24 cellular contexts compared by ENCODE assay signal in the genomic region with DNA sequence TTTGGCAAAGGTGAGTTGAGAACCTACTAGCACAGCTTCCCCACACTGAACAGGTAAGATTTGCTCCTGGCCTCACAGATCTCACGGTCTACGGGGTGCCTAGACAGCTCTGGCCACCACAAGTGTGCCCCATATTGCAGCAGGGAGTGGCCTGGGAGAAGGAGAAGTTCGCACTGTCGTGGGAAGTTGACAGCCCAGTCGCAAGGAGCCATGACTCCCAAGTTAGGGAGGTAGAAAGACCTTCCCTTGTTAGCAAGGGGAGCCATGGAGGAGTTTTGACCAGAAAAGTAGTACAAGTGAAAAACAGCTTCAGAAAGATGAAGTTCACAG.
DNase-seq lines count a peak whose midpoint lies in the region; ATAC-seq and TF ChIP-seq lines count a peak whose summit lies in the region.
"Had no signal": no experiment of that assay in that cellular context is flagged by ENCODE, and none has a peak within 500 bp of the region (broad histone marks: within the 10 kb centered on the region; RNA-seq: fewer than 3 reads in every experiment).

No MANE protein-coding gene starts in this region.

- H3K27me3 ChIP-seq in heart right ventricle (peaks cover 0 to 23% (median 9%) of the 10 kb centered on the region in 7 donors), colonic mucosa (no peaks in the 10 kb centered on the region)
- H3K27me3 ChIP-seq: BLaER1, MG63 had no signal

- TF ChIP-seq CTCF in heart right ventricle (IDR thresholded peaks at IDR 0.05) (no peak), colonic mucosa (IDR thresholded peaks at IDR 0.05) (no peak), osteocyte (IDR thresholded peaks at IDR 0.05) (no peak)

- no peak overlapping the region for H3K4me3 ChIP-seq in heart right ventricle
- no peak overlapping the region for H3K4me3 ChIP-seq in colonic mucosa
- H3K4me3 ChIP-seq: BLaER1, GM12878, MG63, SK-N-MC had no signal

- H3K9me3 Mint-ChIP-seq in osteocyte (ENCODE audit: unreplicated experiment): no peaks in the 10 kb centered on the region

- H3K4me1 Mint-ChIP-seq in osteocyte (ENCODE audit: unreplicated experiment): peaks cover 7% of the 10 kb centered on the region

- no peaks in the 10 kb centered on the region for H3K36me3 Mint-ChIP-seq in osteocyte (ENCODE audit: unreplicated experiment)
- H3K36me3 Mint-ChIP-seq: CD4-positive, alpha-beta memory T cell had no signal

- H3K9me3 ChIP-seq in heart right ventricle (no peaks in the 10 kb centered on the region), colonic mucosa (no peaks in the 10 kb centered on the region)
- H3K9me3 ChIP-seq: BLaER1, MG63 had no signal

- H3K27me3 Mint-ChIP-seq in osteocyte (ENCODE audit: unreplicated experiment): peaks cover 15% of the 10 kb centered on the region
- H3K27me3 Mint-ChIP-seq: CD4-positive, alpha-beta memory T cell had no signal

- H3K4me3 Mint-ChIP-seq in osteocyte (ENCODE audit: unreplicated experiment): no peak overlapping the region
- H3K4me3 Mint-ChIP-seq: CD4-positive, alpha-beta memory T cell had no signal

- H3K36me3 ChIP-seq in heart right ventricle (no peaks in the 10 kb centered on the region), colonic mucosa (no peaks in the 10 kb centered on the region)
- H3K36me3 ChIP-seq: BLaER1, MG63 had no signal

- ATAC-seq in heart right ventricle: no peak
- ATAC-seq: GM12878 had no signal

- H3K4me1 ChIP-seq in heart right ventricle (peaks cover 0 to 22% (median 0%) of the 10 kb centered on the region in 9 donors), colonic mucosa (no peaks in the 10 kb centered on the region)
- H3K4me1 ChIP-seq: BLaER1 had no signal

- WGBS in heart right ventricle, 2 donors: 83 to 89% methylated on average over 5 of the region's 5 CpGs

- DNase-seq in cardiac septum (ENCODE audit: low spot score) (peak; percentile 63), heart right ventricle (no peak), colonic mucosa (peak; percentile 10), osteocyte (ENCODE audit: extremely low spot score, unreplicated experiment) (peak; percentile 51), foreskin melanocyte (no peak), RPMI8226 (no peak), NCI-H345 treated with DMSO at 0.1 percent for 48 hours (lab: John Stamatoyannopoulos, UW; ENCODE audit: unreplicated experiment) (no peak)
- DNase-seq: CD4-positive, alpha-beta memory T cell; COR-L47; DMS79; EL; GDM1; IMR-90; KG1; MG63; NCI-H1694 treated with DMSO at 0.1 percent for 48 hours; NCI-H2081; NCI-H2227 treated with DMSO at 0.1 percent for 48 hours; NCI-H510A; NCI-H69; SIG-M5 had no signal

- H3K27ac Mint-ChIP-seq in osteocyte (ENCODE audit: unreplicated experiment): no peak overlapping the region

- intact Hi-C loops in cardiac septum (cut with DNase I) (no loop called here), heart right ventricle (cut with DNase I) (no loop called here), colonic mucosa (cut with DNase I) (no loop called here)

- H3K27ac ChIP-seq in heart right ventricle (no peak overlapping the region), colonic mucosa (no peak overlapping the region)
- H3K27ac ChIP-seq: BLaER1, SK-N-MC had no signal

- H3K9ac ChIP-seq in colonic mucosa (ENCODE audit: low read depth in 2 of 2, low read length in 2 of 2): no peak overlapping the region
- H3K9ac ChIP-seq: BLaER1 had no signal

Comparison
In these comparisons a context has a peak if more than half of its experiments do, and no peak if none do; other contexts are left out.
1. DNase-seq: peak in cardiac septum (single experiment), colonic mucosa (single experiment) and osteocyte (single experiment); none in heart right ventricle (0 of 2), foreskin melanocyte (single experiment), RPMI8226 (single experiment) and NCI-H345 treated with DMSO at 0.1 percent for 48 hours (single experiment).